In the genomic region with DNA sequence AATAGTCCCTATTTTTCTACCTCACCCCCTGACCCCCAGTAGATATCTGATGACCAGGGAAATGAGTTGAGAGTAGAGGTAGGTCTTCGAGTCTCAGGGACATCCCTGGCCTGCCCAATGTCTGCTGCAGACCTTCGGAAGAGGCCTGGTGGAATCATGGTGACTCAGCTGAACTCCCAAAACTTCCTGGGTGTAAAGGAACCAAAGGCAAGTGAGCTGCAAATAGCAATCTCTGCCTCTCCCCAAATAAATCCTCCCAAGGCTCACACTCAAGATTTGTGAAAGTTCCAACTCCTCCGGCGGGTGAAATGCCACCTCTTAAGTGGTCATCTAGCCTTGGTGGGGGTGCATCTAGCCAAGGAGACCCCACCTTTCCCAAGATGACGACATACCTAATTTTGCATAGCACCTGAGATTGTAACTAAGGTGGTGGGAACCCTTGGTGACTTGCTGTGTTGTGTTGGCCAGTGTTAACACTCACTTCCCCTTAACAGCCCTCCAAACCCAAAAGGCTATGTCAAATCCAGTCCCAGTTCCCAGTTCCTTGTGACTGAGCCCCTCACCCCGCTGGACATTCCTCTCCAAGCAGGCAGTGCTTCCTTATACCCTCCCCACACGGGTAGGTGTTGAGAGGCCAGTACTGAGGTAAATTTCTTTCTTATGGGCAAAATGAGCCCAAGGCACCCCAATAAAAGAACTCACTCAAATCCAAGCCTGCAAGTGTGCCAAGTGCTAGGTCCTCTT, we compare ENCODE assay signal across 8 cellular contexts. TPM values are rescaled to one million over a fixed set of nuclear protein-coding genes. Genes with fewer than 3 reads are reported as not detected.
DNase-seq lines count a peak whose midpoint lies in the region; ATAC-seq and TF ChIP-seq lines count a peak whose summit lies in the region.

No MANE protein-coding gene starts in this region.

- H3K4me1 ChIP-seq in BE2C, result no peaks in the 10 kb centered on the region

- H3K27me3 ChIP-seq in BE2C, result peaks cover 22% of the 10 kb centered on the region

- DNase-seq in T-helper 1 cell (no peak), amniotic epithelial cell (ENCODE audit: low read depth) (peak; percentile 70), islet precursor cell (peak; percentile 79), hippocampal formation (lab: John Stamatoyannopoulos, UW) (no peak), BE2C (no peak)
- DNase-seq in stimulated activated naive B cell treated with anti-CD40 and anti-IgM and Interleukin-4, amounts not matched to agents 10 μg/mL and 1 μg/mL and 100 μg/mL, for 72 hours, result peak; percentile 71

- no peak overlapping the region for H3K4me3 ChIP-seq in BE2C (ENCODE audit: low read depth, low read length)

- ATAC-seq in stimulated activated naive B cell treated with anti-CD40 and anti-IgM and Interleukin-4, amounts not matched to agents 10 μg/mL and 1 μg/mL and 100 μg/mL, for 72 hours (replicated peaks), result peak; percentile 35 to 46
- no peak for ATAC-seq in GM21723 (IDR thresholded peaks at IDR 0.05; ENCODE audit: unreplicated experiment)

- H3K27me3 Mint-ChIP-seq in T-helper 1 cell treated with Interleukin-12 subunit alpha and Interleukin-12 subunit beta and Interleukin-4 antibody, amounts not matched to agents 30 μg/mL and 1 μg/mL, for 36 hours (ENCODE audit: low read depth), result no peaks in the 10 kb centered on the region
- peaks cover 4 to 7% of the 10 kb centered on the region in 2 donors for H3K27me3 Mint-ChIP-seq in stimulated activated naive B cell treated with anti-CD40 and anti-IgM and Interleukin-4, amounts not matched to agents 10 μg/mL and 1 μg/mL and 100 μg/mL, for 72 hours

- H3K4me1 Mint-ChIP-seq in T-helper 1 cell treated with Interleukin-12 subunit alpha and Interleukin-12 subunit beta and Interleukin-4 antibody, amounts not matched to agents 30 μg/mL and 1 μg/mL, for 36 hours (ENCODE audit: low read depth), result peaks cover 65% of the 10 kb centered on the region
- peaks cover 59 to 80% of the 10 kb centered on the region in 2 donors for H3K4me1 Mint-ChIP-seq in stimulated activated naive B cell treated with anti-CD40 and anti-IgM and Interleukin-4, amounts not matched to agents 10 μg/mL and 1 μg/mL and 100 μg/mL, for 72 hours

- H3K36me3 Mint-ChIP-seq in T-helper 1 cell treated with Interleukin-12 subunit alpha and Interleukin-12 subunit beta and Interleukin-4 antibody, amounts not matched to agents 30 μg/mL and 1 μg/mL, for 36 hours (ENCODE audit: low read depth), result peaks cover 44% of the 10 kb centered on the region
- H3K36me3 Mint-ChIP-seq in stimulated activated naive B cell treated with anti-CD40 and anti-IgM and Interleukin-4, amounts not matched to agents 10 μg/mL and 1 μg/mL and 100 μg/mL, for 72 hours, result peaks cover 43 to 54% of the 10 kb centered on the region in 2 donors

- H3K36me3 ChIP-seq in BE2C, result no peaks in the 10 kb centered on the region

- H3K4me3 Mint-ChIP-seq in T-helper 1 cell treated with Interleukin-12 subunit alpha and Interleukin-12 subunit beta and Interleukin-4 antibody, amounts not matched to agents 30 μg/mL and 1 μg/mL, for 36 hours, result peak overlapping the region; percentile 59
- H3K4me3 Mint-ChIP-seq in stimulated activated naive B cell treated with anti-CD40 and anti-IgM and Interleukin-4, amounts not matched to agents 10 μg/mL and 1 μg/mL and 100 μg/mL, for 72 hours, result peak overlapping the region; percentile 75 to 78

- H3K9me3 Mint-ChIP-seq in T-helper 1 cell treated with Interleukin-12 subunit alpha and Interleukin-12 subunit beta and Interleukin-4 antibody, amounts not matched to agents 30 μg/mL and 1 μg/mL, for 36 hours, result no peaks in the 10 kb centered on the region
- H3K9me3 Mint-ChIP-seq in stimulated activated naive B cell treated with anti-CD40 and anti-IgM and Interleukin-4, amounts not matched to agents 10 μg/mL and 1 μg/mL and 100 μg/mL, for 72 hours, result peaks cover 0 to 2% of the 10 kb centered on the region in 2 donors

- H3K9me3 ChIP-seq in BE2C, result no peaks in the 10 kb centered on the region

- H3K27ac Mint-ChIP-seq in T-helper 1 cell treated with Interleukin-12 subunit alpha and Interleukin-12 subunit beta and Interleukin-4 antibody, amounts not matched to agents 30 μg/mL and 1 μg/mL, for 36 hours, result peak overlapping the region; percentile 88
- peak overlapping the region; percentile 97 for H3K27ac Mint-ChIP-seq in stimulated activated naive B cell treated with anti-CD40 and anti-IgM and Interleukin-4, amounts not matched to agents 10 μg/mL and 1 μg/mL and 100 μg/mL, for 72 hours

- no peak for TF ChIP-seq CTCF in BE2C (IDR thresholded peaks at IDR 0.05; ENCODE audit: low read depth, low read length)

RNA-seq across cellular contexts. Expression of a gene that starts 6.2 kb away (rescaled TPM):
- polyA plus RNA-seq in BE2C (2012; ENCODE audit: insufficient read depth, insufficient read length, low read depth), result 0.71 TPM

Comparison
In these comparisons a context has a peak if more than half of its experiments do, and no peak if none do; other contexts are left out.
1. DNase-seq: peak in amniotic epithelial cell (single experiment), islet precursor cell (single experiment) and stimulated activated naive B cell treated with anti-CD40 and anti-IgM and Interleukin-4, amounts not matched to agents 10 μg/mL and 1 μg/mL and 100 μg/mL, for 72 hours (single experiment); none in T-helper 1 cell (0 of 5), hippocampal formation (0 of 2) and BE2C (single experiment).